In genomic region chr6:43702522-43703440, GRCh38 we compare ENCODE assay signal across 8 cellular contexts. TPM values are rescaled to one million over a fixed set of nuclear protein-coding genes. Genes with fewer than 3 reads are reported as not detected.
DNase-seq lines count a peak whose midpoint lies in the region; ATAC-seq and TF ChIP-seq lines count a peak whose summit lies in the region.

No MANE protein-coding gene starts in this region.

- intact Hi-C loops in adrenal gland (cut with DNase I) (no loop called here), psoas muscle (cut with DNase I) (loop anchor here in 1 of 2 donors (5.0 kb wide), 1 partner anchor 65 kb away; no protein-coding TSS in a partner anchor)

- H3K27me3 ChIP-seq in adrenal gland (no peaks in the 10 kb centered on the region), right atrium auricular region (no peaks in the 10 kb centered on the region), psoas muscle (ENCODE audit: insufficient read depth in 3 of 3, low read length in 2 of 3) (no peaks in the 10 kb centered on the region)

- WGBS in adrenal gland, 4 donors, result 30 to 45% (median 34%) methylated on average over 10 to 15 of the region's 15 CpGs
- WGBS in psoas muscle, 3 donors, result 31 to 35% (median 35%) methylated on average over 15 of the region's 15 CpGs

- H3K4me1 ChIP-seq in adrenal gland (replicated peaks in 1 of 2) (peaks cover 18 to 34% of the 10 kb centered on the region in 2 donors), right atrium auricular region (peaks cover 0 to 64% of the 10 kb centered on the region in 2 donors), psoas muscle (peaks cover 38% of the 10 kb centered on the region)

- peak overlapping the region; percentile 33 to 83 (median 64) for H3K27ac ChIP-seq in adrenal gland
- peak overlapping the region; percentile 89 to 91 for H3K27ac ChIP-seq in right atrium auricular region
- peak overlapping the region; percentile 77 for H3K27ac ChIP-seq in psoas muscle

- TF ChIP-seq CTCF in adrenal gland (IDR thresholded peaks at IDR 0.05) (no peak), right atrium auricular region (IDR thresholded peaks at IDR 0.05) (no peak), psoas muscle (IDR thresholded peaks at IDR 0.05) (no peak)

- H3K4me3 ChIP-seq in adrenal gland, result no peak overlapping the region
- H3K4me3 ChIP-seq in right atrium auricular region, result no peak overlapping the region
- H3K4me3 ChIP-seq in psoas muscle, result no peak overlapping the region

- peak; percentile 96 for DNase-seq in AG08395 (ENCODE audit: low spot score)
- peak; percentile 98 for DNase-seq in NCI-H146 treated with DMSO at 0.1 percent for 48 hours (lab: John Stamatoyannopoulos, UW; ENCODE audit: unreplicated experiment)
- peak; percentile 79 to 96 (median 95) for DNase-seq in adrenal gland
- peak; percentile 98 for DNase-seq in right atrium auricular region (ENCODE audit: low spot score)
- DNase-seq in psoas muscle, result peak; percentile 92 to 96

- H3K36me3 ChIP-seq in adrenal gland (replicated peaks in 1 of 2) (no peaks in the 10 kb centered on the region), right atrium auricular region (no peaks in the 10 kb centered on the region), psoas muscle (ENCODE audit: insufficient read depth in 1 of 2, low read depth in 1 of 2) (no peaks in the 10 kb centered on the region)

- no peaks in the 10 kb centered on the region for H3K9me3 ChIP-seq in adrenal gland (replicated peaks in 1 of 3)
- no peaks in the 10 kb centered on the region for H3K9me3 ChIP-seq in right atrium auricular region
- no peaks in the 10 kb centered on the region for H3K9me3 ChIP-seq in psoas muscle

- ATAC-seq in psoas muscle, result peak; percentile 71 to 91 (median 88)
- no peak for ATAC-seq in HG02970 (IDR thresholded peaks at IDR 0.05; ENCODE audit: low FRiP score, unreplicated experiment)
- no peak for ATAC-seq in HG03095 (IDR thresholded peaks at IDR 0.05; ENCODE audit: unreplicated experiment)

- TF ChIP-seq POLR2A in GM15510 (IDR thresholded peaks at IDR 0.05; ENCODE audit: borderline replicate concordance, extremely low read depth, insufficient read length) (peak; percentile 27), adrenal gland (IDR thresholded peaks at IDR 0.05) (peak; percentile 25 to 26)

RNA-seq across cellular contexts. Expression of gene MRPS18A, which starts 15.2 kb away (rescaled TPM):
- total RNA-seq in adrenal gland, result 10 to 100 TPM; 47.8 to 64.8 (median 52.0) TPM
- 10 to 100 TPM; 24.8 to 75.1 (median 33.1) TPM for polyA plus RNA-seq in adrenal gland
- 10 to 100 TPM; 40.4 to 42.7 TPM for total RNA-seq in right atrium auricular region
- 100 to 1,000 TPM in 2 of 4 donors, 10 to 100 TPM in 2; 64.1 to 152 (median 103) TPM for total RNA-seq in psoas muscle
- 100 to 1,000 TPM; 106 to 151 (median 148) TPM for polyA plus RNA-seq in psoas muscle

RNA-seq across cellular contexts. Expression of gene RSPH9, which starts 57.9 kb away (rescaled TPM):
- total RNA-seq in adrenal gland (under 1 TPM in 6 of 8 donors, not detected in 2; 0.20 to 0.69 (median 0.35) TPM), right atrium auricular region (under 1 TPM in 1 of 2 donors, not detected in 1; 0.12 TPM), psoas muscle (under 1 TPM in 1 of 4 donors, not detected in 3; 0.11 TPM)
- polyA plus RNA-seq in adrenal gland (under 1 TPM; 0.22 to 0.72 (median 0.71) TPM), psoas muscle (under 1 TPM; 0.36 to 0.59 (median 0.51) TPM)

Comparison
In these comparisons a context has a peak if more than half of its experiments do, and no peak if none do; other contexts are left out.
1. ATAC-seq: peak in psoas muscle (4 of 4); none in HG02970 (single experiment) and HG03095 (single experiment).
2. Peak in every context shown above with its lines, with median percentiles within 50 percentile points of each other: DNase-seq and H3K27ac ChIP-seq.